3 cellular contexts compared by ENCODE assay signal in the genomic region with DNA sequence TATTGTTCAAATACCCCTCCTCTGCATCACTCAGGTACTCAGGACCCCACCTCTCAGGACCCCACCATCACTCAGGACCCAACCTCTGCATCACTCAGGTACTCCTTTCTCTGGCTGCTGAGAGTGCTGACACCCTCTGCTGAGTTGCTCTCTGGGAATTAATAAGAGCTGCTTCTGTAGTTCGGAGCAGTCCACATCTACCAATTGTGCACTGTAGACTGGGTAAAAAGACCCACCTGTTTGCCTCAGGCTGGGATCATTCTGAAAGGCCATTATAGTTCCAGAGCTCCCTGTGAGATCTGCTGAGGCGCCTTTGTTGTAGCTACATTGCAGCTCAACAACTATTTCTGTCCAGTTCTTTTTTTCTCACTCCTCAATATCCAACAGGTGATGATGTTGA.
"Had no signal": no experiment of that assay in that cellular context is flagged by ENCODE, and none has a peak within 500 bp of the region (broad histone marks: within the 10 kb centered on the region; RNA-seq: fewer than 3 reads in every experiment).

No MANE protein-coding gene starts in this region.

- ATAC-seq: GM12878 had no signal

- H3K4me3 ChIP-seq: GM12878 had no signal

- DNase-seq: GDM1, GF-D8 had no signal
